Comparison of ENCODE assay signal across 8 cellular contexts in the genomic region with DNA sequence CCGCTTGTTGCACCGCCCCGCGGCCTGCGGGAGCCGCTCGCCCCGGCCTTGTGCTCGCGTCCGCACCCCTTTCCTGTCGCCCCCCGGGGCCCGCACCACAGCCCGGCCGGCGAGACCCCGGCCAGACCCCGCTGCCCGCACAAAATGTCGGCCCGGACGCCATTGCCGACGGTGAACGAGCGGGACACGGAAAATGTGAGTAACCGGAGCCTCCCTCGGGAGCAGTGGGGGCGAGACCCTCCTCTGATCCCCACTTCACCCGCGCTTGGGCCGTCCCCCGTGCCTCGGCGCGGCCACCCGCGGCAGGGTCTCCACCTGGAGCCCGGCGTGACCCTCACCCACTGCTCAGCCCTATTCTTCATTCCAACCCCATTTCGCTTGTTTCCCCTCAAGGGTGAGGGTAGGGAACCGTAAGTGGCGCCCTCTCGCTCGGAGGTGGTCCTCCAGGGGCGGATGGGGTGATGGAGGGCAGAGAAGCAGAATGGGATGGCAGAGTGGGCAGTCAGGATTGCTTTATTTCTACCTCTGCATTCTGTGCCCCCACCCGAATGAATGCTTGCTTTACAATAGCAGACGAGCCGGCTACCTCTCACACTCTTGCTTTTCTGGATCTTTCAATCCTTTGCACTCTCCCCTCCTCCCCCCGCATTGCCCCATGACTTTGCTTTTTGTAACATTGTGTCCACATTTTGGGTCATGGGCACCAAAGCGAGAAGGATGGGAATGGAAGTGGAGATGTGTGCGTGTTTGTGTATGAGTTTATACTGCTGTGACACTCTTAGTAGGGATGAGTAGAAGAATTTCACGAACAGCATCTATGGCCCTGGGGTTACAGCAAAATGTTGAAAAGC. TPM values are rescaled to one million over a fixed set of nuclear protein-coding genes. Genes with fewer than 3 reads are reported as not detected.
DNase-seq lines count a peak whose midpoint lies in the region; ATAC-seq and TF ChIP-seq lines count a peak whose summit lies in the region.

No MANE protein-coding gene starts in this region.

- peaks cover 44 to 58% of the 10 kb centered on the region in 2 donors for H3K27me3 Mint-ChIP-seq in natural killer cell (ENCODE audit: low read depth in 2 of 2)

- H3K4me1 Mint-ChIP-seq in natural killer cell = peaks cover 15 to 16% of the 10 kb centered on the region in 2 donors

- H3K36me3 Mint-ChIP-seq in natural killer cell = peaks cover 20% of the 10 kb centered on the region

- WGBS in GM23248 (ENCODE audit: low coverage in 1 of 2, low lambda C conversion rate in 2 of 2, missing lambda C conversion rate in 2 of 2), 2 experiments = 1 to 2% methylated on average over 44 to 49 of the region's 55 CpGs

- H3K27ac ChIP-seq in GM23248 (no peak overlapping the region), Peyer's patch (peak overlapping the region; percentile 54 to 78 (median 68))

- no peaks in the 10 kb centered on the region for H3K79me2 ChIP-seq in GM23248 (ENCODE audit: insufficient read depth)

- H3K27ac Mint-ChIP-seq in natural killer cell = no peak overlapping the region

- H3K4me2 ChIP-seq in GM23248 (ENCODE audit: unreplicated experiment) = peak overlapping the region; percentile 79

- TF ChIP-seq CTCF in Peyer's patch (IDR thresholded peaks at IDR 0.05) = no peak
- TF ChIP-seq CTCF in epithelial cell of esophagus (IDR thresholded peaks at IDR 0.05; ENCODE audit: insufficient read depth, low read depth, low read length, missing control alignments) = no peak
- TF ChIP-seq CTCF in natural killer cell (IDR thresholded peaks at IDR 0.05) = no peak

- TF ChIP-seq POLR2A in Peyer's patch (IDR thresholded peaks at IDR 0.05) = no peak

- no peaks in the 10 kb centered on the region for H3K4me1 ChIP-seq in GM23248 (ENCODE audit: insufficient read depth)
- H3K4me1 ChIP-seq in Peyer's patch = peaks cover 0 to 12% (median 3%) of the 10 kb centered on the region in 4 donors

- in situ Hi-C loops in GM23248 (cut with MboI) = no loop called here

- intact Hi-C loops in natural killer cell (cut with micrococcal nuclease) = no loop called here

- no peaks in the 10 kb centered on the region for H3K9me3 ChIP-seq in GM23248 (ENCODE audit: low read depth)
- no peaks in the 10 kb centered on the region for H3K9me3 ChIP-seq in Peyer's patch

- H4K20me1 ChIP-seq in GM23248 (ENCODE audit: insufficient read depth) = no peaks in the 10 kb centered on the region

- peaks cover 56% of the 10 kb centered on the region for H3K27me3 ChIP-seq in GM23248 (replicated peaks; ENCODE audit: insufficient read depth)
- no peaks in the 10 kb centered on the region for H3K27me3 ChIP-seq in Peyer's patch

- peak; percentile 82 for DNase-seq in DMS79 treated with DMSO at 0.1 percent for 48 hours (lab: John Stamatoyannopoulos, UW)
- DNase-seq in GM23248 = peak; percentile 23
- DNase-seq in Peyer's patch = peak in 1 of 3 donors; percentile 54
- DNase-seq in epithelial cell of esophagus (ENCODE audit: low read depth) = peak; percentile 33
- no peak for DNase-seq in natural killer cell
- no peak for DNase-seq in DMS114 treated with DMSO at 0.1 percent for 48 hours (lab: John Stamatoyannopoulos, UW; ENCODE audit: unreplicated experiment)

- no peaks in the 10 kb centered on the region for H3K9me2 ChIP-seq in GM23248 (ENCODE audit: insufficient read depth)

- no peaks in the 10 kb centered on the region for H3F3A ChIP-seq in GM23248 (ENCODE audit: insufficient read depth)

- peak overlapping the region; percentile 75 for H3K4me3 ChIP-seq in GM23248
- peak overlapping the region; percentile 53 to 92 (median 70) for H3K4me3 ChIP-seq in Peyer's patch
- peak overlapping the region; percentile 82 for H3K4me3 ChIP-seq in epithelial cell of esophagus (ENCODE audit: low read length)

- H3K9me3 Mint-ChIP-seq in natural killer cell = peaks cover 2% of the 10 kb centered on the region in 2 donors

- ATAC-seq in natural killer cell (no peak), GM18858 (IDR thresholded peaks at IDR 0.05; ENCODE audit: unreplicated experiment) (no peak), GM19467 (IDR thresholded peaks at IDR 0.05; ENCODE audit: unreplicated experiment) (no peak)

- peak overlapping the region; percentile 66 for H3K9ac ChIP-seq in GM23248

- peak overlapping the region; percentile 87 for H2AFZ ChIP-seq in GM23248

- H3K4me3 Mint-ChIP-seq in natural killer cell = peak overlapping the region; percentile 60

- H3K36me3 ChIP-seq in GM23248 (ENCODE audit: low read depth) = no peaks in the 10 kb centered on the region
- no peaks in the 10 kb centered on the region for H3K36me3 ChIP-seq in Peyer's patch

RNA-seq across cellular contexts. Expression of a gene that starts 1.0 kb away (rescaled TPM):
- under 0.01 and 0.65 TPM in 2 replicates for total RNA-seq in GM23248 (2014; rRNA removed; shearing (Covaris generic))
- 0.18 and 0.40 TPM in 2 replicates for polyA plus RNA-seq in GM23248 (2016; fragmentation: Nextera tagmentation; extraction: Ambion mirVana)
- total RNA-seq in Peyer's patch = 1 to 10 TPM; 2.5 to 8.0 (median 4.0) TPM
- under 1 TPM in 1 of 3 donors, not detected in 2; 0.13 TPM for total RNA-seq in natural killer cell

Comparison
In these comparisons a context has a peak if more than half of its experiments do, and no peak if none do; other contexts are left out.
1. DNase-seq: peak in DMS79 treated with DMSO at 0.1 percent for 48 hours (single experiment), GM23248 (single experiment) and epithelial cell of esophagus (single experiment); none in natural killer cell (single experiment) and DMS114 treated with DMSO at 0.1 percent for 48 hours (single experiment).
2. Peak in every context shown above with its lines, with median percentiles within 50 percentile points of each other: H3K4me3 ChIP-seq.